In genomic region chr19:6551607-6552450, GRCh38 we compare ENCODE assay signal across 1 cellular context.
TF ChIP-seq lines count a peak whose summit lies in the region.

No MANE protein-coding gene starts in this region.

TF ChIP-seq in K562, 482 proteins besides CTCF, POLR2A, EP300 and RAD21 (continued from another document):
- TF ChIP-seq MYC (IDR thresholded peaks at IDR 0.05; ENCODE audit: low read depth, low read length) (peak; percentile 74; the same call in 1 of the 2 replicates), MYC (CRISPR knock-in tag; IDR thresholded peaks at IDR 0.05; ENCODE audit: borderline replicate concordance, low read depth) (no peak), MAX (CRISPR knock-in tag; IDR thresholded peaks at IDR 0.05) (peak; percentile 89), DPF2 (IDR thresholded peaks at IDR 0.05) (0 out of 2 replicates have a peak, but pooled peaks have one; percentile 23), ZBTB33 (CRISPR knock-in tag; IDR thresholded peaks at IDR 0.05) (no peak), HDAC6 (IDR thresholded peaks at IDR 0.05; ENCODE audit: low read depth, low read length) (no peak), SP1 (CRISPR knock-in tag; IDR thresholded peaks at IDR 0.05) (peak; percentile 57), E2F6 (IDR thresholded peaks at IDR 0.05; ENCODE audit: borderline replicate concordance in 1 of 2, extremely low read depth in 1 of 2, insufficient read depth in 1 of 2, insufficient read length in 1 of 2, low read depth in 1 of 2, low read length in 1 of 2, poor library complexity in 1 of 2, severe bottlenecking in 1 of 2) (peak; percentile 17 to 52), TBP (optimal IDR thresholded peaks at IDR 0.05; ENCODE audit: low read depth, low read length) (peak; percentile 9), PBX2 (CRISPR knock-in tag; IDR thresholded peaks at IDR 0.05; ENCODE audit: low read depth) (no peak), PBX2 (tag; conservative IDR thresholded peaks at IDR 0.05; ENCODE audit: low read depth) (peak; percentile 58), SMC3 (conservative IDR thresholded peaks at IDR 0.05; ENCODE audit: insufficient read depth, low read depth, low read length) (0 out of 2 replicates have a peak, but pooled peaks have one; percentile 7), ATF3 (IDR thresholded peaks at IDR 0.05) (peak; percentile 45; the same call in 1 of the 2 replicates), ATF3 (CRISPR knock-in tag; conservative IDR thresholded peaks at IDR 0.05) (no peak), PURB (CRISPR knock-in tag; IDR thresholded peaks at IDR 0.05; ENCODE audit: low read depth) (no peak), POLR2G (IDR thresholded peaks at IDR 0.05; ENCODE audit: low read depth, low read length) (peak; percentile 70), DNMT1 (IDR thresholded peaks at IDR 0.05) (no peak), HMG20A (CRISPR knock-in tag; conservative IDR thresholded peaks at IDR 0.05) (no peak), DMBX1 (CRISPR knock-in tag; IDR thresholded peaks at IDR 0.05; ENCODE audit: borderline replicate concordance) (no peak), CTCFL (IDR thresholded peaks at IDR 0.05; ENCODE audit: borderline replicate concordance, insufficient read depth, low read depth, low read length, poor library complexity, severe bottlenecking) (peak; percentile 44), PHF8 (IDR thresholded peaks at IDR 0.05; ENCODE audit: borderline replicate concordance, low read length) (no peak; the same call in 1 of the 2 replicates), ZHX1 (conservative IDR thresholded peaks at IDR 0.05; ENCODE audit: low read length) (no peak), MEIS2 (IDR thresholded peaks at IDR 0.05; ENCODE audit: partially characterized antibody) (peak; percentile 80), GABPB1 (CRISPR knock-in tag; IDR thresholded peaks at IDR 0.05) (no peak), ETV1 (tag; conservative IDR thresholded peaks at IDR 0.05; ENCODE audit: low read depth) (peak; percentile 84), CREM (IDR thresholded peaks at IDR 0.05; ENCODE audit: low read depth) (peak; percentile 16; the same call in 1 of the 2 replicates), SAFB (IDR thresholded peaks at IDR 0.05; ENCODE audit: borderline replicate concordance, low read depth, low read length) (peak; percentile 47; the same call in 1 of the 2 replicates), POLR2H (tag; IDR thresholded peaks at IDR 0.05; ENCODE audit: low read depth) (no peak), TAF7 (tag; IDR thresholded peaks at IDR 0.05) (no peak), TARDBP (IDR thresholded peaks at IDR 0.05) (peak; percentile 73; the same call in 1 of the 2 replicates), L3MBTL2 (IDR thresholded peaks at IDR 0.05) (peak; percentile 48; the same call in 1 of the 2 replicates), SRSF1 (IDR thresholded peaks at IDR 0.05; ENCODE audit: low read depth, low read length) (no peak), HDAC8 (tag; IDR thresholded peaks at IDR 0.05) (no peak), RB1 (IDR thresholded peaks at IDR 0.05; ENCODE audit: low read depth) (0 out of 2 replicates have a peak, but pooled peaks have one; percentile 39), SMAD4 (CRISPR knock-in tag; conservative IDR thresholded peaks at IDR 0.05) (peak; percentile 39; the same call in 1 of the 2 replicates), EGR1 (conservative IDR thresholded peaks at IDR 0.05) (peak; percentile 68), ERF (CRISPR knock-in tag; IDR thresholded peaks at IDR 0.05) (no peak), TCF7L2 (IDR thresholded peaks at IDR 0.05; ENCODE audit: low read depth, low read length) (no peak), NCOR1 (IDR thresholded peaks at IDR 0.05) (no peak), MTA3 (IDR thresholded peaks at IDR 0.05; ENCODE audit: borderline replicate concordance) (peak; percentile 71; the same call in 1 of the 2 replicates)
